Comparison of ENCODE assay signal across 18 cellular contexts in genomic region chr19:7520131-7521051, GRCh38.
"Had no signal": no experiment of that assay in that cellular context is flagged by ENCODE, and none has a peak within 500 bp of the region (broad histone marks: within the 10 kb centered on the region; RNA-seq: fewer than 3 reads in every experiment).

No MANE protein-coding gene starts in this region.

- H3K27ac Mint-ChIP-seq: activated CD4-positive, alpha-beta T cell treated with anti-CD3 and anti-CD28 coated beads for 36 hours; activated CD8-positive, alpha-beta T cell treated with anti-CD3 and anti-CD28 coated beads for 36 hours; activated T-helper 1 cell treated with anti-CD3 and anti-CD28 coated beads, Interleukin-12 subunit alpha, Interleukin-12 subunit beta, Interleukin-2, Interleukin-4 antibody, amounts not matched to agents 30 ng/mL and 10 ng/mL and 1 ng/mL, durations not matched to agents 14 hours and 24 hours and 36 hours; effector memory CD8-positive, alpha-beta T cell; immature natural killer cell had no signal

- H3K27ac ChIP-seq: epithelial cell of prostate, parathyroid adenoma, VCaP had no signal

- H3K4me2 ChIP-seq: SK-N-SH had no signal

- H3K4me3 ChIP-seq: coronary artery, gastrocnemius medialis, upper lobe of right lung had no signal

- H3K27me3 ChIP-seq: gastrocnemius medialis, upper lobe of right lung had no signal

- H3K9ac ChIP-seq: SK-N-SH had no signal

- H3K4me3 Mint-ChIP-seq: activated CD4-positive, alpha-beta T cell treated with anti-CD3 and anti-CD28 coated beads for 36 hours; activated CD8-positive, alpha-beta T cell treated with anti-CD3 and anti-CD28 coated beads for 36 hours; activated T-helper 1 cell treated with anti-CD3 and anti-CD28 coated beads, Interleukin-12 subunit alpha, Interleukin-12 subunit beta, Interleukin-2, Interleukin-4 antibody, amounts not matched to agents 30 ng/mL and 10 ng/mL and 1 ng/mL, durations not matched to agents 14 hours and 24 hours and 36 hours had no signal

- H3K36me3 Mint-ChIP-seq: immature natural killer cell had no signal

- ATAC-seq: activated CD4-positive, alpha-beta T cell treated with anti-CD3 and anti-CD28 coated beads for 36 hours; activated CD8-positive, alpha-beta T cell treated with anti-CD3 and anti-CD28 coated beads for 36 hours; effector memory CD8-positive, alpha-beta T cell; gastrocnemius medialis; left colon; upper lobe of right lung had no signal

- DNase-seq: activated CD4-positive, alpha-beta T cell treated with anti-CD3 and anti-CD28 coated beads for 36 hours; activated CD8-positive, alpha-beta T cell treated with anti-CD3 and anti-CD28 coated beads for 36 hours; activated naive CD4-positive, alpha-beta T cell; effector memory CD8-positive, alpha-beta T cell; gastrocnemius medialis; immature natural killer cell; left colon; mesendoderm; SK-N-SH; stimulated activated CD4-positive, alpha-beta T cell treated with anti-CD3 and anti-CD28 coated beads, Interleukin-2, amount 100 ng/mL, for 24 hours; stimulated activated naive CD4-positive, alpha-beta T cell; T-helper 1 cell; upper lobe of right lung had no signal

- H3K9me3 ChIP-seq: gastrocnemius medialis, SK-N-SH, upper lobe of right lung had no signal

- H3K9me3 Mint-ChIP-seq: activated CD8-positive, alpha-beta T cell treated with anti-CD3 and anti-CD28 coated beads for 36 hours; activated T-helper 1 cell treated with anti-CD3 and anti-CD28 coated beads, Interleukin-12 subunit alpha, Interleukin-12 subunit beta, Interleukin-2, Interleukin-4 antibody, amounts not matched to agents 30 ng/mL and 10 ng/mL and 1 ng/mL, durations not matched to agents 14 hours and 24 hours and 36 hours; effector memory CD8-positive, alpha-beta T cell; immature natural killer cell had no signal

- H2AFZ ChIP-seq: parathyroid adenoma had no signal
